In genomic region chr11:18243783-18244362, GRCh38 we compare ENCODE assay signal across 8 cellular contexts. TPM values are rescaled to one million over a fixed set of nuclear protein-coding genes. Genes with fewer than 3 reads are reported as not detected.
A peak's percentile ranks its signal among the peaks of the same experiment; 100 is the strongest.
DNase-seq lines count a peak whose midpoint lies in the region; ATAC-seq and TF ChIP-seq lines count a peak whose summit lies in the region.

No MANE protein-coding gene starts in this region.

- H3K4me1 ChIP-seq in H9 (ENCODE audit: insufficient read depth, low read length): no peaks in the 10 kb centered on the region
- H3K4me1 ChIP-seq in osteoblast (ENCODE audit: insufficient read depth, low read length): no peaks in the 10 kb centered on the region

- WGBS in H9 (ENCODE audit: extremely low coverage, insufficient read length, low lambda C conversion rate): no CpG with 5 or more reads among the region's 1 CpG

- H3K79me1 ChIP-seq in H9 (ENCODE audit: insufficient read depth, low read depth, low read length, poor library complexity, severe bottlenecking): no peaks in the 10 kb centered on the region

- no peak overlapping the region for H2BK12ac ChIP-seq in H9 (ENCODE audit: insufficient read length, low read depth, low read length)

- H3K9me3 Mint-ChIP-seq in H9: peaks cover 6 to 13% of the 10 kb centered on the region in 2 experiments

- no peak overlapping the region for H3K9ac ChIP-seq in H9 (ENCODE audit: extremely low read depth, insufficient read length, low read length)

- H3K27ac ChIP-seq in H9 (ENCODE audit: insufficient read length, low read depth, low read length): no peak overlapping the region
- no peak overlapping the region for H3K27ac ChIP-seq in osteoblast (ENCODE audit: low read depth, low read length)

- H3K23ac ChIP-seq in H9 (ENCODE audit: insufficient read length, low read depth, low read length): no peak overlapping the region

- no peak overlapping the region for H3K4me2 ChIP-seq in H9 (ENCODE audit: insufficient read depth, insufficient read length, low read length)
- H3K4me2 ChIP-seq in osteoblast (ENCODE audit: insufficient read depth, low read length): no peak overlapping the region

- no peak overlapping the region for H3K18ac ChIP-seq in H9 (ENCODE audit: insufficient read length, low read depth, low read length)

- no peak overlapping the region for H3K56ac ChIP-seq in H9 (ENCODE audit: insufficient read length, low read depth, low read length)

- H2BK120ac ChIP-seq in H9 (ENCODE audit: low read depth, low read length, poor library complexity, severe bottlenecking): no peak overlapping the region

- no peak overlapping the region for H4K91ac ChIP-seq in H9 (ENCODE audit: insufficient read length, low read depth, low read length)

- H2AFZ ChIP-seq in H9 (ENCODE audit: low read length): no peak overlapping the region
- peak overlapping the region; percentile 16 for H2AFZ ChIP-seq in osteoblast (ENCODE audit: low read length)

- peaks cover 0 to 2% of the 10 kb centered on the region in 2 experiments; a peak in 1 of 4 replicates for H3K4me1 Mint-ChIP-seq in H9

- peak; percentile 81 for DNase-seq in CD1c-positive myeloid dendritic cell (ENCODE audit: extremely low spot score)
- peak; percentile 69 for DNase-seq in H9
- peak; percentile 74 for DNase-seq in NCI-H82 (lab: John Stamatoyannopoulos, UW)
- peak; percentile 14 to 22 for DNase-seq in activated CD8-positive, alpha-beta memory T cell treated with anti-CD3 and anti-CD28 coated beads for 4 hours (ENCODE audit: low read depth in 2 of 2)
- DNase-seq in erythroblast (lab: John Stamatoyannopoulos, UW): peak; percentile 74 to 85
- DNase-seq in osteoblast (ENCODE audit: insufficient read length, low spot score, missing footprints): peak; percentile 61

- no peaks in the 10 kb centered on the region for H3K79me2 ChIP-seq in H9 (ENCODE audit: insufficient read depth, low read length)
- no peaks in the 10 kb centered on the region for H3K79me2 ChIP-seq in osteoblast (ENCODE audit: insufficient read depth, low read length)

- no peak overlapping the region for H2BK15ac ChIP-seq in H9 (ENCODE audit: low read depth, low read length)

- no peak overlapping the region for H3K4ac ChIP-seq in H9 (ENCODE audit: low read depth, low read length)

- H2BK20ac ChIP-seq in H9 (ENCODE audit: low read depth, low read length, poor library complexity, severe bottlenecking): no peak overlapping the region

- no peaks in the 10 kb centered on the region for H3K36me3 ChIP-seq in osteoblast (ENCODE audit: insufficient read depth, low read length)

- ATAC-seq in HG02610 (IDR thresholded peaks at IDR 0.05; ENCODE audit: unreplicated experiment) (no peak), HG02623 (IDR thresholded peaks at IDR 0.05; ENCODE audit: unreplicated experiment) (no peak)

- H3K4me3 ChIP-seq in osteoblast (ENCODE audit: insufficient read depth, low read length): no peak overlapping the region

- H4K8ac ChIP-seq in H9 (replicated peaks; ENCODE audit: insufficient read length, low read depth, low read length): no peak overlapping the region

- H3K9me3 ChIP-seq in H9 (ENCODE audit: control insufficient read depth, low read depth, low read length) (no peaks in the 10 kb centered on the region), osteoblast (ENCODE audit: low read depth, low read length) (no peaks in the 10 kb centered on the region)

- TF ChIP-seq CTCF in H9 (conservative IDR thresholded peaks at IDR 0.05) (peak; percentile 89), osteoblast (IDR thresholded peaks at IDR 0.05; ENCODE audit: extremely low read depth, low read depth, low read length) (peak; percentile 94)

- TF ChIP-seq POLR2A in erythroblast (IDR thresholded peaks at IDR 0.05; ENCODE audit: low read length): no peak

- no peak overlapping the region for H2BK5ac ChIP-seq in H9 (ENCODE audit: insufficient read length, low read length)

- H4K20me1 ChIP-seq in H9 (ENCODE audit: control insufficient read depth, insufficient read depth, insufficient read length) (no peaks in the 10 kb centered on the region), osteoblast (ENCODE audit: insufficient read depth, low read length) (no peaks in the 10 kb centered on the region)

- no peak overlapping the region for H4K5ac ChIP-seq in H9 (ENCODE audit: insufficient read length, low read depth, low read length)

- H3K27me3 Mint-ChIP-seq in H9 (ENCODE audit: low read depth): peaks cover 9% of the 10 kb centered on the region; the same call in 1 of the 2 replicates

- H3K27me3 ChIP-seq in H9 (ENCODE audit: insufficient read depth, low read length) (no peaks in the 10 kb centered on the region), osteoblast (ENCODE audit: insufficient read depth, low read length) (peaks cover 3% of the 10 kb centered on the region)

- H3T11ph ChIP-seq in H9 (ENCODE audit: low read length): no peak overlapping the region

- H3K23me2 ChIP-seq in H9 (ENCODE audit: insufficient read length, low read depth, low read length, poor library complexity, severe bottlenecking): no peaks in the 10 kb centered on the region

- no peak overlapping the region for H3K14ac ChIP-seq in H9 (ENCODE audit: insufficient read depth, low read length)

- no peak overlapping the region for H2AK5ac ChIP-seq in H9 (ENCODE audit: insufficient read length, low read length)

- no peak overlapping the region for H3K27ac Mint-ChIP-seq in H9

- H3K36me3 Mint-ChIP-seq in H9 (ENCODE audit: insufficient read depth in 1 of 3, low read depth in 3 of 3): peaks cover 0 to 4% (median 0%) of the 10 kb centered on the region in 3 experiments; a peak in 1 of 7 replicates

- H3K4me3 Mint-ChIP-seq in H9: no peak overlapping the region

RNA-seq across cellular contexts. Expression of gene SAA2, which starts 4.6 kb away (rescaled TPM):
- not detected in 2 replicates for total RNA-seq in H9 (2021)
- total RNA-seq in osteoblast: under 0.01 TPM in 1 of 2 replicates, not detected in the other

RNA-seq across cellular contexts. Expression of gene SAA4, which starts 7.3 kb away (rescaled TPM):
- total RNA-seq in H9 (2021): not detected in 2 replicates
- not detected in 2 replicates for total RNA-seq in osteoblast

RNA-seq across cellular contexts. Expression of gene SAA1, which starts 22.2 kb away (rescaled TPM):
- total RNA-seq in H9 (2021) (not detected in 2 replicates), osteoblast (not detected in 2 replicates)

Comparison
In these comparisons a context has a peak if more than half of its experiments do, and no peak if none do; other contexts are left out.
1. DNase-seq: peak in every context shown above with its lines; median percentile 81 in CD1c-positive myeloid dendritic cell; 80 in erythroblast; 74 in NCI-H82; 69 in H9; 61 in osteoblast; 18 in activated CD8-positive, alpha-beta memory T cell treated with anti-CD3 and anti-CD28 coated beads for 4 hours.